ENCODE assay signal across 18 cellular contexts in genomic region chr15:55816017-55816416, GRCh38.
"Had no signal": no experiment of that assay in that cellular context is flagged by ENCODE, and none has a peak within 500 bp of the region (broad histone marks: within the 10 kb centered on the region; RNA-seq: fewer than 3 reads in every experiment).

No MANE protein-coding gene starts in this region.

- H3K4me1 ChIP-seq: heart right ventricle, prostate gland, vagina had no signal

- ATAC-seq: activated CD8-positive, alpha-beta T cell treated with anti-CD3 and anti-CD28 coated beads, Interleukin-2, amount 10 ng/mL, durations not matched to agents 7 days and 5 days; esophagus mucosa; heart right ventricle; naive thymus-derived CD4-positive, alpha-beta T cell; sciatic nerve; stimulated activated naive B cell treated with anti-CD40 and anti-IgM and Interleukin-4, amounts not matched to agents 10 μg/mL and 1 μg/mL and 100 μg/mL, for 72 hours; T-cell had no signal

- H3K27ac Mint-ChIP-seq: activated CD8-positive, alpha-beta T cell treated with anti-CD3 and anti-CD28 coated beads, Interleukin-2, amount 10 ng/mL, durations not matched to agents 7 days and 5 days; activated T-helper 1 cell treated with anti-CD3 and anti-CD28 coated beads, Interleukin-12 subunit alpha, Interleukin-12 subunit beta, Interleukin-2, Interleukin-4 antibody, amounts not matched to agents 30 ng/mL and 10 ng/mL and 1 ng/mL, durations not matched to agents 14 hours and 24 hours and 36 hours; naive thymus-derived CD4-positive, alpha-beta T cell; stimulated activated naive B cell treated with anti-CD40 and anti-IgM and Interleukin-4, amounts not matched to agents 10 μg/mL and 1 μg/mL and 100 μg/mL, for 72 hours; T-cell had no signal

- H3K4me3 Mint-ChIP-seq: activated CD8-positive, alpha-beta T cell treated with anti-CD3 and anti-CD28 coated beads, Interleukin-2, amount 10 ng/mL, durations not matched to agents 7 days and 5 days; activated T-helper 1 cell treated with anti-CD3 and anti-CD28 coated beads, Interleukin-12 subunit alpha, Interleukin-12 subunit beta, Interleukin-2, Interleukin-4 antibody, amounts not matched to agents 30 ng/mL and 10 ng/mL and 1 ng/mL, durations not matched to agents 14 hours and 24 hours and 36 hours; naive thymus-derived CD4-positive, alpha-beta T cell; stimulated activated naive B cell treated with anti-CD40 and anti-IgM and Interleukin-4, amounts not matched to agents 10 μg/mL and 1 μg/mL and 100 μg/mL, for 72 hours; T-cell had no signal

- H3K36me3 ChIP-seq: heart right ventricle, prostate gland, tibial nerve, vagina had no signal

- H3K9me3 Mint-ChIP-seq: activated T-helper 1 cell treated with anti-CD3 and anti-CD28 coated beads, Interleukin-12 subunit alpha, Interleukin-12 subunit beta, Interleukin-2, Interleukin-4 antibody, amounts not matched to agents 30 ng/mL and 10 ng/mL and 1 ng/mL, durations not matched to agents 14 hours and 24 hours and 36 hours; naive thymus-derived CD4-positive, alpha-beta T cell; stimulated activated naive B cell treated with anti-CD40 and anti-IgM and Interleukin-4, amounts not matched to agents 10 μg/mL and 1 μg/mL and 100 μg/mL, for 72 hours; T-cell had no signal

- DNase-seq: activated CD4-positive, alpha-beta T cell treated with anti-CD3 and anti-CD28 coated beads for 4 hours; activated CD8-positive, alpha-beta T cell treated with anti-CD3 and anti-CD28 coated beads, Interleukin-2, amount 10 ng/mL, durations not matched to agents 7 days and 5 days; activated naive CD4-positive, alpha-beta T cell; cerebellar nuclear complex; dorsolateral prefrontal cortex; heart right ventricle; naive thymus-derived CD4-positive, alpha-beta T cell; nucleus accumbens; stimulated activated CD4-positive, alpha-beta T cell treated with anti-CD3 and anti-CD28 coated beads, Interleukin-2, amount 100 ng/mL, for 24 hours; stimulated activated naive B cell treated with anti-CD40 and anti-IgM and Interleukin-4, amounts not matched to agents 10 μg/mL and 1 μg/mL and 100 μg/mL, for 72 hours; T-cell; T1000 had no signal

- H3K9me3 ChIP-seq: heart right ventricle, prostate gland, tibial nerve, vagina had no signal

- H3K36me3 Mint-ChIP-seq: naive thymus-derived CD4-positive, alpha-beta T cell; stimulated activated naive B cell treated with anti-CD40 and anti-IgM and Interleukin-4, amounts not matched to agents 10 μg/mL and 1 μg/mL and 100 μg/mL, for 72 hours; T-cell had no signal

- H3K4me3 ChIP-seq: dorsolateral prefrontal cortex, heart right ventricle, prostate gland, tibial nerve, vagina had no signal

- H3K4me1 Mint-ChIP-seq: stimulated activated naive B cell treated with anti-CD40 and anti-IgM and Interleukin-4, amounts not matched to agents 10 μg/mL and 1 μg/mL and 100 μg/mL, for 72 hours; T-cell had no signal
